Comparison of ENCODE assay signal across 11 cellular contexts in genomic region chr11:47178737-47179654, GRCh38. TPM values are rescaled to one million over a fixed set of nuclear protein-coding genes. Genes with fewer than 3 reads are reported as not detected.
DNase-seq lines count a peak whose midpoint lies in the region; ATAC-seq and TF ChIP-seq lines count a peak whose summit lies in the region.
"Had no signal": no experiment of that assay in that cellular context is flagged by ENCODE, and none has a peak within 500 bp of the region (broad histone marks: within the 10 kb centered on the region; RNA-seq: fewer than 3 reads in every experiment).

No MANE protein-coding gene starts in this region.

- H3K4me1 ChIP-seq in adrenal gland (replicated peaks in 1 of 2) (peaks cover 36 to 56% of the 10 kb centered on the region in 2 donors), liver (ENCODE audit: control insufficient read depth in 4 of 4, insufficient read depth in 4 of 4, low read length in 3 of 4) (peaks cover 13 to 71% (median 51%) of the 10 kb centered on the region in 4 donors)

- H3K27me3 ChIP-seq in adrenal gland (no peaks in the 10 kb centered on the region), liver (ENCODE audit: control insufficient read depth in 4 of 4, insufficient read depth in 4 of 4, low read length in 3 of 4) (no peaks in the 10 kb centered on the region)
- H3K27me3 ChIP-seq: transverse colon had no signal

- H3K4me3 ChIP-seq in adrenal gland (no peak overlapping the region), liver (ENCODE audit: low read depth in 1 of 3, low read length in 3 of 3) (no peak overlapping the region)
- H3K4me3 ChIP-seq: transverse colon had no signal

- H3K27ac Mint-ChIP-seq in activated CD8-positive, alpha-beta memory T cell treated with anti-CD3 and anti-CD28 coated beads, Interleukin-2, amount 10 ng/mL, durations not matched to agents 7 days and 5 days = peak overlapping the region; percentile 28

- no peak for DNase-seq in activated CD8-positive, alpha-beta memory T cell treated with anti-CD3 and anti-CD28 coated beads, Interleukin-2, amount 10 ng/mL, durations not matched to agents 7 days and 5 days
- DNase-seq in activated CD8-positive, alpha-beta memory T cell treated with anti-CD3 and anti-CD28 coated beads, Interleukin-2, amount 50 U/mL, for 48 hours = no peak
- no peak for DNase-seq in adrenal gland
- no peak for DNase-seq in C1 segment of cervical spinal cord (lab: John Stamatoyannopoulos, UW)
- DNase-seq in NCI-H1436 treated with DMSO at 0.1 percent for 48 hours (lab: John Stamatoyannopoulos, UW) = no peak
- DNase-seq: activated CD8-positive, alpha-beta memory T cell treated with anti-CD3 and anti-CD28 coated beads for 24 hours; transverse colon had no signal

- CTCF ChIA-PET in activated CD8-positive, alpha-beta memory T cell treated with anti-CD3 and anti-CD28 coated beads, Interleukin-2, amount 10 ng/mL, durations not matched to agents 7 days and 5 days (lab: Charles Lee) = interaction anchor here (0.6 to 4.2 kb wide), 16 partner anchors 9 to 233 kb away, joined by 3 to 58 read pairs (median 4); partner anchors contain the start of genes DDB2 and PACSIN3

- H3K36me3 Mint-ChIP-seq in activated CD8-positive, alpha-beta memory T cell treated with anti-CD3 and anti-CD28 coated beads, Interleukin-2, amount 10 ng/mL, durations not matched to agents 7 days and 5 days = peaks cover 1% of the 10 kb centered on the region
- H3K36me3 Mint-ChIP-seq: activated naive CD4-positive, alpha-beta T cell treated with anti-CD3 and anti-CD28 coated beads, Interleukin-2, amount 50 U/mL, for 24 hours had no signal

- TF ChIP-seq POLR2A in adrenal gland (IDR thresholded peaks at IDR 0.05) = no peak

- H3K4me3 Mint-ChIP-seq in activated CD8-positive, alpha-beta memory T cell treated with anti-CD3 and anti-CD28 coated beads, Interleukin-2, amount 10 ng/mL, durations not matched to agents 7 days and 5 days = no peak overlapping the region
- H3K4me3 Mint-ChIP-seq: activated naive CD4-positive, alpha-beta T cell treated with anti-CD3 and anti-CD28 coated beads, Interleukin-2, amount 50 U/mL, for 24 hours had no signal

- intact Hi-C loops in adrenal gland (cut with DNase I) = loop anchor here in 1 of 2 donors (5.0 kb wide), 3 partner anchors 38 to 173 kb away; partner anchors contain the start of gene MYBPC3

- H3K36me3 ChIP-seq in adrenal gland (replicated peaks in 1 of 2) (peaks cover 0 to 30% of the 10 kb centered on the region in 2 donors), liver (ENCODE audit: control insufficient read depth in 4 of 4, insufficient read depth in 3 of 4, low read depth in 1 of 4, low read length in 3 of 4) (peaks cover under 1 to 12% (median 7%) of the 10 kb centered on the region in 4 donors)

- no peak for TF ChIP-seq RAD21 in liver (IDR thresholded peaks at IDR 0.05)

- H3K9me3 Mint-ChIP-seq in activated CD8-positive, alpha-beta memory T cell treated with anti-CD3 and anti-CD28 coated beads, Interleukin-2, amount 10 ng/mL, durations not matched to agents 7 days and 5 days (ENCODE audit: low read depth) = no peaks in the 10 kb centered on the region
- H3K9me3 Mint-ChIP-seq: activated naive CD4-positive, alpha-beta T cell treated with anti-CD3 and anti-CD28 coated beads, Interleukin-2, amount 50 U/mL, for 24 hours had no signal

- H3K27ac ChIP-seq in adrenal gland = peak overlapping the region in 4 of 5 donors; percentile 91 to 99 (median 98)
- H3K27ac ChIP-seq in liver (ENCODE audit: low read depth in 1 of 2, low read length in 2 of 2) = peak overlapping the region; percentile 94 to 99
- H3K27ac ChIP-seq in temporal lobe (ENCODE audit: low read depth, low read length) = peak overlapping the region; percentile 98

- WGBS in adrenal gland, 4 donors = 80 to 95% (median 89%) methylated on average over 19 to 23 of the region's 23 CpGs
- 91% methylated on average over 23 of the region's 23 CpGs for WGBS in liver

- peaks cover under 1% of the 10 kb centered on the region for H3K27me3 Mint-ChIP-seq in activated CD8-positive, alpha-beta memory T cell treated with anti-CD3 and anti-CD28 coated beads, Interleukin-2, amount 10 ng/mL, durations not matched to agents 7 days and 5 days

- no peaks in the 10 kb centered on the region for H3K9me3 ChIP-seq in adrenal gland (replicated peaks in 1 of 3)
- no peaks in the 10 kb centered on the region for H3K9me3 ChIP-seq in liver (ENCODE audit: control insufficient read depth in 4 of 4, low read length in 3 of 4)
- H3K9me3 ChIP-seq: transverse colon had no signal

- peaks cover 32% of the 10 kb centered on the region for H3K4me1 Mint-ChIP-seq in activated CD8-positive, alpha-beta memory T cell treated with anti-CD3 and anti-CD28 coated beads, Interleukin-2, amount 10 ng/mL, durations not matched to agents 7 days and 5 days

- ATAC-seq in activated CD8-positive, alpha-beta memory T cell treated with anti-CD3 and anti-CD28 coated beads, Interleukin-2, amount 10 ng/mL, durations not matched to agents 7 days and 5 days = no peak
- no peak for ATAC-seq in HG02798 (IDR thresholded peaks at IDR 0.05; ENCODE audit: poor library complexity, unreplicated experiment)

- H3K9ac ChIP-seq in liver (ENCODE audit: low read depth in 1 of 2, low read length in 2 of 2) = no peak overlapping the region

- TF ChIP-seq CTCF in adrenal gland (IDR thresholded peaks at IDR 0.05) (no peak), liver (IDR thresholded peaks at IDR 0.05; ENCODE audit: low read depth, low read length, missing input control) (no peak)

TF ChIP-seq in liver, 16 proteins besides CTCF, POLR2A, EP300 and RAD21:
- no peak for TF ChIP-seq YY1 (IDR thresholded peaks at IDR 0.05)
- no peak for TF ChIP-seq NR2F2 (IDR thresholded peaks at IDR 0.05)
- TF ChIP-seq FOXA1 (IDR thresholded peaks at IDR 0.05) = no peak
- no peak for TF ChIP-seq HNF4G (IDR thresholded peaks at IDR 0.05)
- no peak for TF ChIP-seq FOXA2 (IDR thresholded peaks at IDR 0.05)
- TF ChIP-seq TAF1 (conservative IDR thresholded peaks at IDR 0.05) = no peak
- no peak for TF ChIP-seq GABPA (IDR thresholded peaks at IDR 0.05 in 1 of 2, conservative IDR thresholded peaks at IDR 0.05 in 1 of 2)
- TF ChIP-seq RXRA (IDR thresholded peaks at IDR 0.05) = no peak
- no peak for TF ChIP-seq ZBTB33 (IDR thresholded peaks at IDR 0.05)
- TF ChIP-seq EGR1 (IDR thresholded peaks at IDR 0.05; ENCODE audit: low read depth in 2 of 2) = no peak

RNA-seq across cellular contexts. Expression of gene ARFGAP2, which starts 2.3 kb away (rescaled TPM):
- 100 to 1,000 TPM; 103 TPM for total RNA-seq in activated CD8-positive, alpha-beta memory T cell treated with anti-CD3 and anti-CD28 coated beads, Interleukin-2, amount 10 ng/mL, durations not matched to agents 7 days and 5 days
- total RNA-seq in adrenal gland (100 to 1,000 TPM in 5 of 8 donors, 10 to 100 TPM in 3; 74.4 to 411 (median 116) TPM), liver (100 to 1,000 TPM in 1 of 2 donors, 10 to 100 TPM in 1; 61.1 to 163 TPM), temporal lobe (79.4 TPM)
- polyA plus RNA-seq in adrenal gland (10 to 100 TPM; 72.3 to 92.6 (median 91.1) TPM), liver (10 to 100 TPM; 37.3 to 44.9 TPM)

RNA-seq across cellular contexts. Expression of gene PACSIN3, which starts 7.2 kb away (rescaled TPM):
- total RNA-seq in activated CD8-positive, alpha-beta memory T cell treated with anti-CD3 and anti-CD28 coated beads, Interleukin-2, amount 10 ng/mL, durations not matched to agents 7 days and 5 days = 1 to 10 TPM in 1 of 2 experiments, under 1 TPM in 1; 0.64 to 2.2 TPM
- 100 to 1,000 TPM in 6 of 8 donors, 10 to 100 TPM in 2; 96.3 to 211 (median 110) TPM for total RNA-seq in adrenal gland
- 10 to 100 TPM; 49.4 to 78.9 (median 73.7) TPM for polyA plus RNA-seq in adrenal gland
- 10 to 100 TPM; 12.1 to 20.6 TPM for total RNA-seq in liver
- 10 to 100 TPM; 18.7 to 23.3 TPM for polyA plus RNA-seq in liver
- total RNA-seq in temporal lobe = 3.4 TPM

RNA-seq across cellular contexts. Expression of gene DDB2, which starts 35.8 kb away (rescaled TPM):
- total RNA-seq in activated CD8-positive, alpha-beta memory T cell treated with anti-CD3 and anti-CD28 coated beads, Interleukin-2, amount 10 ng/mL, durations not matched to agents 7 days and 5 days = 100 to 1,000 TPM; 155 to 216 TPM
- total RNA-seq in adrenal gland (100 to 1,000 TPM in 1 of 8 donors, 10 to 100 TPM in 7; 35.8 to 121 (median 58.5) TPM), liver (1 to 10 TPM; 6.6 to 7.6 TPM), temporal lobe (6.6 TPM)
- polyA plus RNA-seq in adrenal gland (100 to 1,000 TPM in 1 of 3 donors, 10 to 100 TPM in 2; 48.3 to 128 (median 54.9) TPM), liver (10 to 100 TPM in 1 of 2 donors, 1 to 10 TPM in 1; 10.0 to 11.9 TPM)

Comparison
In these comparisons a context has a peak if more than half of its experiments do, and no peak if none do; other contexts are left out.
1. RNA of gene PACSIN3, which starts 7.2 kb away (total RNA-seq): 96.3 to 211 TPM in adrenal gland; 12.1 to 20.6 TPM in liver, 3.4 TPM in temporal lobe (single experiment) and 0.64 to 2.2 TPM in activated CD8-positive, alpha-beta memory T cell treated with anti-CD3 and anti-CD28 coated beads, Interleukin-2, amount 10 ng/mL, durations not matched to agents 7 days and 5 days; every median in the first group is over 4 times any median in the second.
2. Peak in every context shown above with its lines, with median percentiles within 50 percentile points of each other: H3K27ac ChIP-seq.